ENCODE assay signal across 24 cellular contexts in the genomic region with DNA sequence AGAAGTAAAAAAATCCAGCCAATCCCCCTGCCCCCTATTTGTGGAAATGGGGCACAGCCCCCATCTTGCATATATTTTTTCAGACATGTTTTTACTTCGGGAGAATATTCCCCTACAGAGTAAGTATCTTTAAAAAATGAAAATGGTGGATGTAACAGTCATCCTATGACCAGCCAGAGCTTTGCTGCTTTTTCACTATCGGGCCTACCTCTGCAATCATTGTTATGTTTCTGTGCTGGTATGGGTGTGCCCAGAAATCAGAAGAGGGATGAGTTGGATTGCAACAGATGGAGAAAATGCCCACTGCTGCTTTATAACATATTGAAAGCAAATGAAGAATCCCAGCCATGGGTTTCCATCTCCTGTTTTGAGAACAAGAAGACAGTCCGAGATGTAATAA. TPM values are rescaled to one million over a fixed set of nuclear protein-coding genes. Genes with fewer than 3 reads are reported as not detected.
DNase-seq lines count a peak whose midpoint lies in the region; ATAC-seq lines count a peak whose summit lies in the region.
"Had no signal": no experiment of that assay in that cellular context is flagged by ENCODE, and none has a peak within 500 bp of the region (broad histone marks: within the 10 kb centered on the region; RNA-seq: fewer than 3 reads in every experiment).

No MANE protein-coding gene starts in this region.

- peak; percentile 56 for DNase-seq in activated CD8-positive, alpha-beta memory T cell treated with anti-CD3 and anti-CD28 coated beads for 24 hours
- no peak for DNase-seq in activated CD8-positive, alpha-beta memory T cell treated with anti-CD3 and anti-CD28 coated beads, Interleukin-2, amount 50 U/mL, for 48 hours
- no peak for DNase-seq in activated naive CD4-positive, alpha-beta T cell treated with anti-CD3 and anti-CD28 coated beads, Interleukin-2, amount 50 U/mL, for 72 hours (ENCODE audit: low spot score in 2 of 2)
- DNase-seq in stimulated activated CD8-positive, alpha-beta memory T cell treated with anti-CD3 and anti-CD28 coated beads, Interleukin-4, amount 100 ng/mL, for 48 hours, result no peak
- no peak for DNase-seq in cerebellum (ENCODE audit: low spot score)
- DNase-seq in DMS 273 treated with DMSO at 0.1 percent for 48 hours (lab: John Stamatoyannopoulos, UW), result no peak
- DNase-seq: activated B cell treated with CpG ODN at 0.5 μM for 24 hours; body of pancreas; effector CD8-positive, alpha-beta T cell; foreskin melanocyte; hypothalamus; left ventricle myocardium superior; mucosa of descending colon; NCI-H1092; NCI-H1930; NCI-H2227 treated with DMSO at 0.1 percent for 48 hours; T1000 had no signal

- H3K36me3 ChIP-seq in KOPT-K1 (ENCODE audit: insufficient read depth, low read length) (peaks cover 58% of the 10 kb centered on the region), rectal smooth muscle tissue (ENCODE audit: control insufficient read depth, insufficient read depth, low read length) (no peaks in the 10 kb centered on the region)
- H3K36me3 ChIP-seq: thoracic aorta had no signal

- H3K9ac ChIP-seq in rectal smooth muscle tissue (ENCODE audit: low read length), result no peak overlapping the region

- H3K9me3 ChIP-seq in KOPT-K1 (ENCODE audit: insufficient read depth, low read length, poor library complexity, severe bottlenecking), result no peaks in the 10 kb centered on the region
- H3K9me3 ChIP-seq: body of pancreas, mucosa of descending colon, thoracic aorta had no signal

- H3K27me3 ChIP-seq in rectal smooth muscle tissue (ENCODE audit: control insufficient read depth, insufficient read depth, low read length), result no peaks in the 10 kb centered on the region

- H3K27ac Mint-ChIP-seq in activated naive CD4-positive, alpha-beta T cell treated with anti-CD3 and anti-CD28 coated beads, Interleukin-2, amount 50 U/mL, for 72 hours, result peak overlapping the region; percentile 99
- H3K27ac Mint-ChIP-seq: activated B cell treated with CpG ODN at 0.5 μM for 24 hours, B cell had no signal

- H3K36me3 Mint-ChIP-seq in activated naive CD4-positive, alpha-beta T cell treated with anti-CD3 and anti-CD28 coated beads, Interleukin-2, amount 50 U/mL, for 72 hours, result peaks cover 54 to 56% of the 10 kb centered on the region in 2 donors

- ATAC-seq in activated naive CD4-positive, alpha-beta T cell treated with anti-CD3 and anti-CD28 coated beads, Interleukin-2, amount 50 U/mL, for 72 hours, result no peak
- ATAC-seq: body of pancreas, esophagus mucosa, left ventricle myocardium superior, mucosa of descending colon, SK-N-SH treated with all-trans-retinoic acid at 6 μM for 48 hours had no signal

- H3K9me3 Mint-ChIP-seq in activated naive CD4-positive, alpha-beta T cell treated with anti-CD3 and anti-CD28 coated beads, Interleukin-2, amount 50 U/mL, for 72 hours, result no peaks in the 10 kb centered on the region
- H3K9me3 Mint-ChIP-seq: activated B cell treated with CpG ODN at 0.5 μM for 24 hours had no signal

- H3K4me1 ChIP-seq in rectal smooth muscle tissue (ENCODE audit: control insufficient read depth, insufficient read depth, low read length), result no peaks in the 10 kb centered on the region
- H3K4me1 ChIP-seq: body of pancreas had no signal

- peak overlapping the region; percentile 23 for H3K4me3 ChIP-seq in rectal smooth muscle tissue (ENCODE audit: low read length)
- H3K4me3 ChIP-seq: body of pancreas, mucosa of descending colon, thoracic aorta had no signal

- H3K27ac ChIP-seq in KOPT-K1 (ENCODE audit: low read depth, low read length, poor library complexity, severe bottlenecking), result peak overlapping the region; percentile 98
- no peak overlapping the region for H3K27ac ChIP-seq in rectal smooth muscle tissue (ENCODE audit: low read depth, low read length)
- H3K27ac ChIP-seq: body of pancreas, RWPE1, thoracic aorta had no signal

RNA-seq across cellular contexts. Expression of a gene that starts 2.9 kb away (rescaled TPM):
- total RNA-seq in activated naive CD4-positive, alpha-beta T cell treated with anti-CD3 and anti-CD28 coated beads, Interleukin-2, amount 50 U/mL, for 72 hours, result 100 to 1,000 TPM; 118 to 158 TPM
- total RNA-seq in cerebellum, result 0.82 TPM

RNA-seq across cellular contexts. Expression of a gene that starts 38.1 kb away (rescaled TPM):
- total RNA-seq in activated naive CD4-positive, alpha-beta T cell treated with anti-CD3 and anti-CD28 coated beads, Interleukin-2, amount 50 U/mL, for 72 hours, result 10 to 100 TPM; 11.7 to 15.1 TPM
- 36.7 TPM for total RNA-seq in cerebellum

Comparison
In these comparisons a context has a peak if more than half of its experiments do, and no peak if none do; other contexts are left out.
1. RNA of a gene that starts 2.9 kb away (total RNA-seq): 118 to 158 TPM in activated naive CD4-positive, alpha-beta T cell treated with anti-CD3 and anti-CD28 coated beads, Interleukin-2, amount 50 U/mL, for 72 hours; 0.82 TPM in cerebellum (single experiment); every median in the first group is over 10 times any median in the second.